16 cellular contexts compared by ENCODE assay signal in the genomic region with DNA sequence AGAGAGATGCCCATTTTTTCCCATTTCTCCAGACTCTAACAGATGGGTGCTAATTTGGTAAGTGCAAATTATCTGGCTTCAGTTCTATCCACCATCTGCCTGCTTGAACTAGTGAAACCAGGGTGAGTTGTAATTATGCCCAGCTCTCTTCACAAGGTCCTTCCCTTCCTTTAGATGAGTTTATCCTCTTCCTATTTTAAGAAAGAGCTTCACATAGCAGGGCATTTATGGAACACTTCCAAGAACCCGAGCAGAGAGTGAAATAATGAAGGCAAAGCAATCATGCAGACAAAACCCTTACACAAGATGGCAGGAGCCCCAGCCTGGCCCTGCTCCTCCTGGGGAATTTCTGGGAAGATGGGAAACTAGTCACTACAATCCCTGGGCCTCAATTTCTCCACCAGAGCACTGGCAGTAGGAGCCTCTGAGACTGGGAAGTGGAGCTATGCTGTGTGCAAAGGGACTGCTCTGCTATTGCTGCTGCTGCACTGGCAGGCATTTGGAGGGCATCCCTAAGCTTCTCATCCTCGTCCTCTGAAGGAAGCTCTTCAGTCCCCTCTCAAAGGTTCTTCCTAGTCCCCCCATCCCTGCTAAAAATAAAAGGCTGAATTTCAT.
"Had no signal": no experiment of that assay in that cellular context is flagged by ENCODE, and none has a peak within 500 bp of the region (broad histone marks: within the 10 kb centered on the region; RNA-seq: fewer than 3 reads in every experiment).

No MANE protein-coding gene starts in this region.

- H3K4me1 ChIP-seq: ascending aorta, colonic mucosa had no signal

- H3K4me3 ChIP-seq: ascending aorta, colonic mucosa, esophagus muscularis mucosa, skin epidermis, tibial artery had no signal

- ATAC-seq: activated T-helper 17 cell treated with anti-CD3 and anti-CD28 coated beads, Interleukin-2, amount 50 U/mL, for 72 hours; natural killer cell treated with Interleukin-12 subunit alpha and Interleukin-12 subunit beta and Interleukin-15 and Interleukin-18, amount 100 ng/mL, for 72 hours; stimulated activated naive B cell treated with anti-CD40 and anti-IgM and Interleukin-4, amounts not matched to agents 10 μg/mL and 1 μg/mL and 100 μg/mL, for 72 hours had no signal

- DNase-seq: activated CD4-positive, alpha-beta T cell treated with anti-CD3 and anti-CD28 coated beads, Interleukin-2, amount 50 U/mL, for 48 hours; activated CD4-positive, CD25-positive, alpha-beta regulatory T cell treated with anti-CD3 and anti-CD28 coated beads, Interleukin-2, amount 50 U/mL, for 72 hours; activated naive CD4-positive, alpha-beta T cell treated with anti-CD3 and anti-CD28 coated beads for 36 hours; colonic mucosa; hippocampal formation; stimulated activated CD4-positive, alpha-beta T cell treated with anti-CD3 and anti-CD28 coated beads, Interleukin-15, amount 100 ng/mL, for 24 hours; stimulated activated CD4-positive, alpha-beta T cell treated with anti-CD3 and anti-CD28 coated beads, Interleukin-4, amount 100 ng/mL, for 1 hour; stimulated activated naive B cell treated with anti-CD40 and anti-IgM and Interleukin-4, amounts not matched to agents 10 μg/mL and 1 μg/mL and 100 μg/mL, for 72 hours; T-helper 9 cell; tibial artery had no signal

- FAIRE-seq: urothelium cell line had no signal

- H3K9me3 ChIP-seq: ascending aorta, colonic mucosa, esophagus muscularis mucosa, tibial artery had no signal

- H3K27ac ChIP-seq: ascending aorta, colonic mucosa, esophagus muscularis mucosa, skin epidermis, tibial artery had no signal

- H3K27me3 ChIP-seq: ascending aorta, colonic mucosa had no signal

- H3K36me3 ChIP-seq: ascending aorta, colonic mucosa, esophagus muscularis mucosa, tibial artery had no signal
